ENCODE assay signal across 27 cellular contexts in the genomic region with DNA sequence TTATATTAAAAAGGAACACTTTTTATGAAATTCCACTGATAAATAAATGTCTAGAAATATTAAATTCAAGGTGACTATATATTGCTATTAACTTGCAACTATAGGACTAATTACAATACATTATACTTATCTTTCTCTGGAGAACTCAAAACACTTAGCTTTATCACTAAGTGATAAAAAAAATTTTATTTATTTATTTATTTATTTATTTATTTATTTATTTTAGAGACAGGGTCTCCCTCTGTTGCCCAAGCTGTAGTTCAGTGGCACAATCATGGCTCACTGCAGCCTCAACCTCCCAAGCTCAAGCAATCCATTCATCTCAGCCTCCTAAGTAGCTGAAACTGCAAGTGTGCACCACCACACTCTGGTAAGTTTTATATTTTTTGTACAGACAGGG.
"Had no signal": no experiment of that assay in that cellular context is flagged by ENCODE, and none has a peak within 500 bp of the region (broad histone marks: within the 10 kb centered on the region; RNA-seq: fewer than 3 reads in every experiment).

No MANE protein-coding gene starts in this region.

- H3K4me3 Mint-ChIP-seq: dendritic cell treated with granulocyte-macrophage colony-stimulating factor and Interleukin-4, amounts not matched to agents 40 ng/mL and 50 ng/mL, for 4 days; effector memory CD8-positive, alpha-beta T cell; endodermal cell had no signal

- ATAC-seq: effector memory CD8-positive, alpha-beta T cell; esophagus mucosa; foreskin keratinocyte; gastrocnemius medialis; gastroesophageal sphincter; heart left ventricle; heart right ventricle had no signal

- H3K27ac Mint-ChIP-seq: dendritic cell treated with granulocyte-macrophage colony-stimulating factor and Interleukin-4, amounts not matched to agents 40 ng/mL and 50 ng/mL, for 4 days; effector memory CD8-positive, alpha-beta T cell; endodermal cell had no signal

- H3K27me3 Mint-ChIP-seq: dendritic cell treated with granulocyte-macrophage colony-stimulating factor and Interleukin-4, amounts not matched to agents 40 ng/mL and 50 ng/mL, for 4 days; effector memory CD8-positive, alpha-beta T cell had no signal

- H3K4me3 ChIP-seq: colonic mucosa, coronary artery, dorsolateral prefrontal cortex, esophagus muscularis mucosa, esophagus squamous epithelium, gastrocnemius medialis, gastroesophageal sphincter, heart left ventricle, heart right ventricle had no signal

- H3K27ac ChIP-seq: colonic mucosa, coronary artery, dorsolateral prefrontal cortex, epithelial cell of prostate, esophagus muscularis mucosa, esophagus squamous epithelium, foreskin keratinocyte, gastrocnemius medialis, gastroesophageal sphincter, heart left ventricle, heart right ventricle had no signal

- DNase-seq: colonic mucosa; cortex of kidney; dermis blood vessel endothelial cell; dorsolateral prefrontal cortex; effector CD4-positive, alpha-beta T cell; effector CD8-positive, alpha-beta T cell; effector memory CD4-positive, alpha-beta T cell; effector memory CD8-positive, alpha-beta T cell; endodermal cell; erythroblast; esophagus squamous epithelium; foreskin fibroblast; foreskin keratinocyte; foreskin melanocyte; gastrocnemius medialis; glutamatergic neuron; head of caudate nucleus; heart left ventricle; heart right ventricle had no signal

- H3K9me3 ChIP-seq: colonic mucosa, esophagus muscularis mucosa, esophagus squamous epithelium, gastrocnemius medialis, gastroesophageal sphincter had no signal

- H3K9me3 Mint-ChIP-seq: dendritic cell treated with granulocyte-macrophage colony-stimulating factor and Interleukin-4, amounts not matched to agents 40 ng/mL and 50 ng/mL, for 4 days had no signal

- H3K36me3 ChIP-seq: colonic mucosa, esophagus muscularis mucosa, esophagus squamous epithelium, gastrocnemius medialis, gastroesophageal sphincter, heart left ventricle, heart right ventricle had no signal

- H3K4me1 ChIP-seq: colonic mucosa, esophagus muscularis mucosa, esophagus squamous epithelium, foreskin keratinocyte, gastrocnemius medialis, gastroesophageal sphincter, heart left ventricle, heart right ventricle had no signal

- FAIRE-seq: endometrium, endothelial cell of umbilical vein had no signal

- H3K27me3 ChIP-seq: colonic mucosa, esophagus muscularis mucosa, esophagus squamous epithelium, foreskin keratinocyte, gastrocnemius medialis, gastroesophageal sphincter, heart left ventricle, heart right ventricle had no signal
